ENCODE assay signal across 11 cellular contexts in genomic region chr6:125816828-125817280, GRCh38.
"Had no signal": no experiment of that assay in that cellular context is flagged by ENCODE, and none has a peak within 500 bp of the region (broad histone marks: within the 10 kb centered on the region; RNA-seq: fewer than 3 reads in every experiment).

No MANE protein-coding gene starts in this region.

- H3K27ac Mint-ChIP-seq: activated CD4-positive, alpha-beta memory T cell treated with anti-CD3 and anti-CD28 coated beads for 36 hours; activated naive CD4-positive, alpha-beta T cell treated with anti-CD3 and anti-CD28 coated beads for 36 hours had no signal

- H3K27me3 Mint-ChIP-seq: activated CD4-positive, alpha-beta memory T cell treated with anti-CD3 and anti-CD28 coated beads for 36 hours; naive B cell had no signal

- H3K27me3 ChIP-seq: tibial artery, uterus had no signal

- H3K9me3 Mint-ChIP-seq: activated CD4-positive, alpha-beta memory T cell treated with anti-CD3 and anti-CD28 coated beads for 36 hours; activated naive CD4-positive, alpha-beta T cell treated with anti-CD3 and anti-CD28 coated beads for 36 hours; naive B cell had no signal

- H3K9me3 ChIP-seq: tibial artery, uterus had no signal

- H3K4me3 Mint-ChIP-seq: activated CD4-positive, alpha-beta memory T cell treated with anti-CD3 and anti-CD28 coated beads for 36 hours; activated naive CD4-positive, alpha-beta T cell treated with anti-CD3 and anti-CD28 coated beads for 36 hours; naive B cell had no signal

- ATAC-seq: esophagus mucosa, left colon had no signal

- H3K4me3 ChIP-seq: lung, tibial artery, uterus had no signal

- H3K36me3 ChIP-seq: uterus had no signal

- DNase-seq: activated CD4-positive, alpha-beta memory T cell treated with anti-CD3 and anti-CD28 coated beads for 36 hours; activated naive CD4-positive, alpha-beta T cell treated with anti-CD3 and anti-CD28 coated beads for 36 hours; left colon; naive B cell; retina; stimulated activated CD4-positive, alpha-beta T cell treated with anti-CD3 and anti-CD28 coated beads, Interleukin-15, amount 100 ng/mL, for 24 hours; stimulated activated CD4-positive, alpha-beta T cell treated with anti-CD3 and anti-CD28 coated beads, Interleukin-4, amount 100 ng/mL, for 4 hours; tibial artery; uterus had no signal

- H3K27ac ChIP-seq: tibial artery had no signal
